In the genomic region with DNA sequence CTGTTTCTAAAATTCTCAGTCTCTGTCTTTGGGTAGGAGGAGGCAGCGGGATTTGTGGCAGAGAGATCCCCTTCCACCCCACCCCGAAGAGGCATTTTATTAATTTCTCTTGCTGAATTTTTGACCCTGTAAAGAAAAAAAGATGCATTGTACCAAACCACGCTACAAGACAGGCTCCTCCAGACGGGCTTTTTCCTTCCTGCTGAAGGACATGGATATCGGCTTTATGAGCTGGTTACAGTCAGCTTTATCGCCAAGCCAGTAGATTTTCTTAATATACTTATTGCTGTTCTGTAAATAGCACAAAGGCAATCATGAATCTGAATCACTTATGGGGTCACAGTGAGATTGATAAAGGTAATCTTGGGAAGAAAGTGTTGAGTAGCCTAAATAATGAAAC, we compare ENCODE assay signal across 13 cellular contexts. TPM values are rescaled to one million over a fixed set of nuclear protein-coding genes. Genes with fewer than 3 reads are reported as not detected.
DNase-seq lines count a peak whose midpoint lies in the region; ATAC-seq and TF ChIP-seq lines count a peak whose summit lies in the region.
"Had no signal": no experiment of that assay in that cellular context is flagged by ENCODE, and none has a peak within 500 bp of the region (broad histone marks: within the 10 kb centered on the region; RNA-seq: fewer than 3 reads in every experiment).

No MANE protein-coding gene starts in this region.

- DNase-seq in lower lobe of right lung (no peak), T-helper 1 cell (no peak), prostate gland (ENCODE audit: low spot score) (no peak)
- DNase-seq: activated naive CD8-positive, alpha-beta T cell treated with anti-CD3 and anti-CD28 coated beads for 36 hours; DMS 273 treated with DMSO at 0.1 percent for 48 hours; NCI-H2171; nephron progenitor cell; small intestine had no signal

- CTCF ChIA-PET in HEK293 (lab: Yijun Ruan, JAX) = no interaction called here

- H3K4me1 ChIP-seq in HEK293 (ENCODE audit: control insufficient read depth, insufficient read depth, low read length) = peaks cover 19% of the 10 kb centered on the region
- peaks cover 78% of the 10 kb centered on the region for H3K4me1 ChIP-seq in lower lobe of right lung
- H3K4me1 ChIP-seq in subcutaneous abdominal adipose tissue (ENCODE audit: control insufficient read depth in 5 of 5, insufficient read depth in 5 of 5, low read length in 5 of 5) = peaks cover 11 to 86% (median 85%) of the 10 kb centered on the region in 5 donors
- no peaks in the 10 kb centered on the region for H3K4me1 ChIP-seq in prostate gland (replicated peaks)

- POLR2A ChIA-PET in HEK293 (lab: Yijun Ruan, JAX) = no interaction called here

- H3K36me3 ChIP-seq in HEK293 (ENCODE audit: control insufficient read depth in 2 of 2, insufficient read depth in 1 of 2, low read length in 2 of 2) (no peaks in the 10 kb centered on the region), lower lobe of right lung (no peaks in the 10 kb centered on the region), subcutaneous abdominal adipose tissue (ENCODE audit: control insufficient read depth in 5 of 5, insufficient read depth in 5 of 5, low read length in 5 of 5) (no peaks in the 10 kb centered on the region), prostate gland (no peaks in the 10 kb centered on the region)

- peak overlapping the region in 4 of 5 donors; percentile 22 to 70 (median 52) for H3K9ac ChIP-seq in subcutaneous abdominal adipose tissue (ENCODE audit: low read length in 5 of 5)

- TF ChIP-seq CTCF in HEK293 (tag by site-specific recombination; IDR thresholded peaks at IDR 0.05) (no peak), lower lobe of right lung (IDR thresholded peaks at IDR 0.05) (no peak), prostate gland (IDR thresholded peaks at IDR 0.05) (no peak)

- H3K27me3 ChIP-seq in lower lobe of right lung (ENCODE audit: low read depth) (no peaks in the 10 kb centered on the region), subcutaneous abdominal adipose tissue (ENCODE audit: control insufficient read depth in 5 of 5, insufficient read depth in 4 of 5, low read length in 5 of 5) (no peaks in the 10 kb centered on the region), prostate gland (replicated peaks; ENCODE audit: insufficient read depth) (no peaks in the 10 kb centered on the region)

- H3K9me3 ChIP-seq in HEK293 (ENCODE audit: control insufficient read depth, insufficient read depth, low read depth, low read length) = no peaks in the 10 kb centered on the region
- H3K9me3 ChIP-seq in lower lobe of right lung = no peaks in the 10 kb centered on the region
- H3K9me3 ChIP-seq in subcutaneous abdominal adipose tissue (ENCODE audit: control insufficient read depth in 5 of 5, low read length in 5 of 5) = no peaks in the 10 kb centered on the region
- H3K9me3 ChIP-seq in prostate gland = no peaks in the 10 kb centered on the region

- H3K4me3 ChIP-seq in HEK293 (ENCODE audit: low read depth, low read length) = no peak overlapping the region
- no peak overlapping the region for H3K4me3 ChIP-seq in lower lobe of right lung
- peak overlapping the region; percentile 23 to 52 (median 28) for H3K4me3 ChIP-seq in subcutaneous abdominal adipose tissue (ENCODE audit: low read depth in 1 of 5, low read length in 5 of 5)
- no peak overlapping the region for H3K4me3 ChIP-seq in prostate gland

- H3K27ac ChIP-seq in HEK293 (ENCODE audit: extremely low read depth, low read depth, low read length) (no peak overlapping the region), cingulate gyrus (ENCODE audit: low read depth, low read length) (peak overlapping the region; percentile 89), lower lobe of right lung (peak overlapping the region; percentile 19), subcutaneous abdominal adipose tissue (ENCODE audit: low read depth, low read length) (peak overlapping the region; percentile 85), prostate gland (peak overlapping the region in 1 of 2 donors; percentile 1)

- no peak for ATAC-seq in lower lobe of right lung
- ATAC-seq in HG03097 (IDR thresholded peaks at IDR 0.05; ENCODE audit: low FRiP score, unreplicated experiment) = no peak
- ATAC-seq in HG03025 (IDR thresholded peaks at IDR 0.05; ENCODE audit: low FRiP score, unreplicated experiment) = no peak

- no peak for TF ChIP-seq POLR2A in prostate gland (IDR thresholded peaks at IDR 0.05)

- WGBS in prostate gland = 35% methylated on average over 6 of the region's 6 CpGs

- intact Hi-C loops in lower lobe of right lung (cut with DNase I) (no loop called here), prostate gland (cut with DNase I) (no loop called here)

TF ChIP-seq in HEK293, 187 proteins besides CTCF, POLR2A, EP300 and RAD21:
- no peak for TF ChIP-seq SALL2 (tag by site-specific recombination; IDR thresholded peaks at IDR 0.05; ENCODE audit: borderline replicate concordance)
- TF ChIP-seq ZNF335 (tag by site-specific recombination; conservative IDR thresholded peaks at IDR 0.05) = no peak
- TF ChIP-seq, protein P1, sequence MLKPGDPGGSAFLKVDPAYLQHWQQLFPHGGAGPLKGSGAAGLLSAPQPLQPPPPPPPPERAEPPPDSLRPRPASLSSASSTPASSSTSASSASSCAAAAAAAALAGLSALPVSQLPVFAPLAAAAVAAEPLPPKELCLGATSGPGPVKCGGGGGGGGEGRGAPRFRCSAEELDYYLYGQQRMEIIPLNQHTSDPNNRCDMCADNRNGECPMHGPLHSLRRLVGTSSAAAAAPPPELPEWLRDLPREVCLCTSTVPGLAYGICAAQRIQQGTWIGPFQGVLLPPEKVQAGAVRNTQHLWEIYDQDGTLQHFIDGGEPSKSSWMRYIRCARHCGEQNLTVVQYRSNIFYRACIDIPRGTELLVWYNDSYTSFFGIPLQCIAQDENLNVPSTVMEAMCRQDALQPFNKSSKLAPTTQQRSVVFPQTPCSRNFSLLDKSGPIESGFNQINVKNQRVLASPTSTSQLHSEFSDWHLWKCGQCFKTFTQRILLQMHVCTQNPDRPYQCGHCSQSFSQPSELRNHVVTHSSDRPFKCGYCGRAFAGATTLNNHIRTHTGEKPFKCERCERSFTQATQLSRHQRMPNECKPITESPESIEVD (tag by site-specific recombination; IDR thresholded peaks at IDR 0.05) = 0 out of 2 replicates have a peak, but pooled peaks have one; percentile 24
- TF ChIP-seq, protein P2, sequence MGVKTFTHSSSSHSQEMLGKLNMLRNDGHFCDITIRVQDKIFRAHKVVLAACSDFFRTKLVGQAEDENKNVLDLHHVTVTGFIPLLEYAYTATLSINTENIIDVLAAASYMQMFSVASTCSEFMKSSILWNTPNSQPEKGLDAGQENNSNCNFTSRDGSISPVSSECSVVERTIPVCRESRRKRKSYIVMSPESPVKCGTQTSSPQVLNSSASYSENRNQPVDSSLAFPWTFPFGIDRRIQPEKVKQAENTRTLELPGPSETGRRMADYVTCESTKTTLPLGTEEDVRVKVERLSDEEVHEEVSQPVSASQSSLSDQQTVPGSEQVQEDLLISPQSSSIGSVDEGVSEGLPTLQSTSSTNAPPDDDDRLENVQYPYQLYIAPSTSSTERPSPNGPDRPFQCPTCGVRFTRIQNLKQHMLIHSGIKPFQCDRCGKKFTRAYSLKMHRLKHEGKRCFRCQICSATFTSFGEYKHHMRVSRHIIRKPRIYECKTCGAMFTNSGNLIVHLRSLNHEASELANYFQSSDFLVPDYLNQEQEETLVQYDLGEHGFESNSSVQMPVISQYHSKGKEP (tag by site-specific recombination; IDR thresholded peaks at IDR 0.05) = no peak
- TF ChIP-seq ZNF660 (tag by site-specific recombination; IDR thresholded peaks at IDR 0.05) = peak; percentile 62; the same call in 1 of the 2 replicates
- TF ChIP-seq ZNF155 (tag by site-specific recombination; IDR thresholded peaks at IDR 0.05) = no peak
- TF ChIP-seq, protein P3, sequence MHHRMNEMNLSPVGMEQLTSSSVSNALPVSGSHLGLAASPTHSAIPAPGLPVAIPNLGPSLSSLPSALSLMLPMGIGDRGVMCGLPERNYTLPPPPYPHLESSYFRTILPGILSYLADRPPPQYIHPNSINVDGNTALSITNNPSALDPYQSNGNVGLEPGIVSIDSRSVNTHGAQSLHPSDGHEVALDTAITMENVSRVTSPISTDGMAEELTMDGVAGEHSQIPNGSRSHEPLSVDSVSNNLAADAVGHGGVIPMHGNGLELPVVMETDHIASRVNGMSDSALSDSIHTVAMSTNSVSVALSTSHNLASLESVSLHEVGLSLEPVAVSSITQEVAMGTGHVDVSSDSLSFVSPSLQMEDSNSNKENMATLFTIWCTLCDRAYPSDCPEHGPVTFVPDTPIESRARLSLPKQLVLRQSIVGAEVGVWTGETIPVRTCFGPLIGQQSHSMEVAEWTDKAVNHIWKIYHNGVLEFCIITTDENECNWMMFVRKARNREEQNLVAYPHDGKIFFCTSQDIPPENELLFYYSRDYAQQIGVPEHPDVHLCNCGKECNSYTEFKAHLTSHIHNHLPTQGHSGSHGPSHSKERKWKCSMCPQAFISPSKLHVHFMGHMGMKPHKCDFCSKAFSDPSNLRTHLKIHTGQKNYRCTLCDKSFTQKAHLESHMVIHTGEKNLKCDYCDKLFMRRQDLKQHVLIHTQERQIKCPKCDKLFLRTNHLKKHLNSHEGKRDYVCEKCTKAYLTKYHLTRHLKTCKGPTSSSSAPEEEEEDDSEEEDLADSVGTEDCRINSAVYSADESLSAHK (tag by site-specific recombination; IDR thresholded peaks at IDR 0.05) = no peak

RNA-seq across cellular contexts. Expression of a gene that starts 24.5 kb away (rescaled TPM):
- 58.2 TPM for total RNA-seq in lower lobe of right lung
- total RNA-seq in prostate gland = 10 to 100 TPM; 59.1 to 85.7 TPM

Comparison
In these comparisons a context has a peak if more than half of its experiments do, and no peak if none do; other contexts are left out.
1. H3K4me3 ChIP-seq: peak in subcutaneous abdominal adipose tissue (5 of 5); none in HEK293 (single experiment), lower lobe of right lung (single experiment) and prostate gland (0 of 2).